17 cellular contexts compared by ENCODE assay signal in genomic region chr2:11858883-11859282, GRCh38.
A peak's percentile ranks its signal among the peaks of the same experiment; 100 is the strongest.
DNase-seq lines count a peak whose midpoint lies in the region; TF ChIP-seq lines count a peak whose summit lies in the region.
"Had no signal": no experiment of that assay in that cellular context is flagged by ENCODE, and none has a peak within 500 bp of the region (broad histone marks: within the 10 kb centered on the region; RNA-seq: fewer than 3 reads in every experiment).

No MANE protein-coding gene starts in this region.

- H3K9me2 ChIP-seq in OCI-LY7 (ENCODE audit: insufficient read depth, low read length), result no peaks in the 10 kb centered on the region

- H3K4me1 ChIP-seq in breast epithelium, result no peaks in the 10 kb centered on the region
- H3K4me1 ChIP-seq in OCI-LY7 (ENCODE audit: insufficient read depth, low read length, poor library complexity, severe bottlenecking), result peaks cover 27% of the 10 kb centered on the region
- H3K4me1 ChIP-seq: Caco-2 had no signal

- H3K4me3 Mint-ChIP-seq in endothelial cell (ENCODE audit: unreplicated experiment), result peak overlapping the region; percentile 60

- no peaks in the 10 kb centered on the region for H4K20me1 ChIP-seq in OCI-LY7 (ENCODE audit: insufficient read depth, low read length)
- H4K20me1 ChIP-seq: BLaER1 treated with 17β-estradiol and CSF1 and Interleukin-3, amounts not matched to agents 10 nM and 100 nM had no signal

- H2AFZ ChIP-seq in OCI-LY7 (ENCODE audit: low read length), result no peak overlapping the region

- peaks cover 24% of the 10 kb centered on the region for H3K36me3 Mint-ChIP-seq in endothelial cell (ENCODE audit: low read depth, unreplicated experiment)

- intact Hi-C loops in breast epithelium (cut with DNase I; ENCODE audit: low total_unique reads), result no loop called here
- intact Hi-C loops in OCI-LY7 (cut with micrococcal nuclease; ENCODE audit: unreplicated experiment), result no loop called here

- H3K27me3 ChIP-seq in HL-60 (ENCODE audit: insufficient read depth, poor library complexity, severe bottlenecking) (no peaks in the 10 kb centered on the region), breast epithelium (no peaks in the 10 kb centered on the region)

- peaks cover 15% of the 10 kb centered on the region for H3K27me3 Mint-ChIP-seq in endothelial cell (ENCODE audit: unreplicated experiment)

- peak overlapping the region; percentile 51 for H3K27ac ChIP-seq in HL-60 (replicated peaks)
- H3K27ac ChIP-seq in breast epithelium, result no peak overlapping the region
- no peak overlapping the region for H3K27ac ChIP-seq in OCI-LY7 (ENCODE audit: low read depth, low read length, poor library complexity, severe bottlenecking)
- H3K27ac ChIP-seq: 22Rv1; BLaER1 treated with 17β-estradiol and CSF1 and Interleukin-3, amounts not matched to agents 10 nM and 100 nM had no signal

- CTCF ChIA-PET in OCI-LY7 (lab: Charles Lee; ENCODE audit: unreplicated experiment), result no interaction called here

- POLR2A ChIA-PET in OCI-LY7 (lab: Charles Lee), result no interaction called here

- no peak overlapping the region for H3K27ac Mint-ChIP-seq in endothelial cell (ENCODE audit: unreplicated experiment)

- no peaks in the 10 kb centered on the region for H3K79me2 ChIP-seq in OCI-LY7 (ENCODE audit: insufficient read depth, low read depth, low read length)

- H3K4me1 Mint-ChIP-seq in endothelial cell (ENCODE audit: unreplicated experiment), result peaks cover 11% of the 10 kb centered on the region

- no TSS peak for BruUV-seq in OCI-LY7 (replicated peaks; lab: Mats Ljungman, UMichigan)

- DNase-seq in NOMO-1 treated with DMSO at 0.1 percent for 48 hours (lab: John Stamatoyannopoulos, UW; ENCODE audit: unreplicated experiment), result peak; percentile 8
- no peak for DNase-seq in NOMO-1 treated with dmso at 0.1 percent for 144 hours (lab: John Stamatoyannopoulos, UW; ENCODE audit: unreplicated experiment)
- DNase-seq in HL-60 (ENCODE audit: low read depth in 1 of 2, low spot score in 1 of 2), result peak; percentile 68 to 88
- DNase-seq in OCI-M1 (lab: John Stamatoyannopoulos, UW), result peak; percentile 84
- DNase-seq in endothelial cell (ENCODE audit: low spot score), result no peak
- no peak for DNase-seq in breast epithelium (ENCODE audit: low spot score in 2 of 2)
- no peak for DNase-seq in stimulated activated CD4-positive, alpha-beta T cell treated with anti-CD3 and anti-CD28 coated beads, Interleukin-4, amount 100 ng/mL, for 1 hour
- DNase-seq in OCI-LY7 (ENCODE audit: low spot score), result no peak
- DNase-seq: Caco-2, H7, NCI-H1092, NCI-H187 treated with DMSO at 0.1 percent for 48 hours, NCI-H82, RPMI8226 had no signal

- TF ChIP-seq POLR2A in breast epithelium (IDR thresholded peaks at IDR 0.05), result no peak

- peaks cover 23% of the 10 kb centered on the region for H3K9me3 Mint-ChIP-seq in endothelial cell (ENCODE audit: unreplicated experiment)

- no peaks in the 10 kb centered on the region for H3K36me3 ChIP-seq in breast epithelium
- H3K36me3 ChIP-seq in OCI-LY7 (ENCODE audit: insufficient read depth, low read length), result no peaks in the 10 kb centered on the region; the same call in 1 of the 2 replicates

- no peak overlapping the region for H3K4me3 ChIP-seq in HL-60 (replicated peaks; ENCODE audit: insufficient read depth, low read length)
- no peak overlapping the region for H3K4me3 ChIP-seq in breast epithelium
- H3K4me3 ChIP-seq in OCI-LY7 (ENCODE audit: low read depth, low read length, poor library complexity, severe bottlenecking), result no peak overlapping the region
- H3K4me3 ChIP-seq: GM12878 had no signal

- TF ChIP-seq CTCF in HL-60 (IDR thresholded peaks at IDR 0.05; ENCODE audit: insufficient read depth, low read length) (no peak), endothelial cell (IDR thresholded peaks at IDR 0.05; ENCODE audit: unreplicated experiment) (no peak), breast epithelium (IDR thresholded peaks at IDR 0.05) (no peak), OCI-LY7 (conservative IDR thresholded peaks at IDR 0.05; ENCODE audit: low read length) (no peak)

- peaks cover 0 to 12% of the 10 kb centered on the region in 2 donors for H3K9me3 ChIP-seq in breast epithelium
- peaks cover 10% of the 10 kb centered on the region; the same call in 1 of the 2 replicates for H3K9me3 ChIP-seq in OCI-LY7 (ENCODE audit: low read length)

- no peak overlapping the region for H3K4me2 ChIP-seq in OCI-LY7 (ENCODE audit: low read length)

Comparison
In these comparisons a context has a peak if more than half of its experiments do, and no peak if none do; other contexts are left out.
1. DNase-seq: peak in NOMO-1 treated with DMSO at 0.1 percent for 48 hours (single experiment), HL-60 (2 of 2) and OCI-M1 (single experiment); none in NOMO-1 treated with dmso at 0.1 percent for 144 hours (single experiment), endothelial cell (single experiment), breast epithelium (0 of 2), stimulated activated CD4-positive, alpha-beta T cell treated with anti-CD3 and anti-CD28 coated beads, Interleukin-4, amount 100 ng/mL, for 1 hour (single experiment) and OCI-LY7 (single experiment).